Comparison of ENCODE assay signal across 8 cellular contexts in genomic region chr12:109153711-109154434, GRCh38. TPM values are rescaled to one million over a fixed set of nuclear protein-coding genes. Genes with fewer than 3 reads are reported as not detected.
DNase-seq lines count a peak whose midpoint lies in the region; ATAC-seq and TF ChIP-seq lines count a peak whose summit lies in the region.

No MANE protein-coding gene starts in this region.

- H2AFZ ChIP-seq in parathyroid adenoma, result peak overlapping the region; percentile 61

- H3K4me1 ChIP-seq in foreskin keratinocyte, result no peaks in the 10 kb centered on the region
- peaks cover 12% of the 10 kb centered on the region for H3K4me1 ChIP-seq in parathyroid adenoma

- no peak overlapping the region for H3K4me3 ChIP-seq in parathyroid adenoma (ENCODE audit: low read depth, low read length)

- peak overlapping the region; percentile 89; the same call in 1 of the 2 replicates for H3K27ac Mint-ChIP-seq in WTC11

- H3K27ac ChIP-seq in foreskin keratinocyte (no peak overlapping the region), parathyroid adenoma (peak overlapping the region; percentile 77)

- peak; percentile 20 for DNase-seq in HEK293T (ENCODE audit: extremely low spot score)
- peak; percentile 32 for DNase-seq in WTC11 (ENCODE audit: low spot score)
- peak in 1 of 2 donors; percentile 16 for DNase-seq in foreskin keratinocyte
- no peak for DNase-seq in NK-92 treated with Interleukin-12 subunit alpha and Interleukin-12 subunit beta, amount 100 ng/mL, for 24 hours (lab: John Stamatoyannopoulos, UW)
- DNase-seq in NCI-H1436 treated with DMSO at 0.1 percent for 48 hours (lab: John Stamatoyannopoulos, UW), result no peak
- DNase-seq in dermis blood vessel endothelial cell, result no peak

- H3K4me3 Mint-ChIP-seq in WTC11, result peak overlapping the region; percentile 87

- H3K4me2 ChIP-seq in parathyroid adenoma (ENCODE audit: low read length), result no peak overlapping the region

- no peaks in the 10 kb centered on the region for H3K9me3 ChIP-seq in parathyroid adenoma (ENCODE audit: control insufficient read depth, low read length)

- H3K9me3 Mint-ChIP-seq in WTC11, result no peaks in the 10 kb centered on the region

- POLR2A ChIA-PET in HEK293T (lab: Yijun Ruan, JAX) (interaction anchor here (0.6 to 1.0 kb wide), 3 partner anchors 14 to 58 kb away, joined by 3 to 4 read pairs (median 3); partner anchors contain the start of gene ACACB), WTC11 (lab: Charles Lee) (interaction anchor here (0.6 kb wide), 1 partner anchor 101 kb away, joined by 3 read pairs; the partner anchor contains the start of gene USP30)

- peaks cover 13% of the 10 kb centered on the region for H3K4me1 Mint-ChIP-seq in WTC11

- CTCF ChIA-PET in HEK293T (lab: Yijun Ruan, JAX) (no interaction called here), WTC11 (lab: Charles Lee) (interaction anchor here (0.6 to 2.3 kb wide), 9 partner anchors 13 to 232 kb away, joined by 3 to 20 read pairs (median 4); partner anchors contain the start of gene UNG)

- no peaks in the 10 kb centered on the region for H3K36me3 ChIP-seq in parathyroid adenoma (ENCODE audit: control insufficient read depth, insufficient read depth, low read length)

- ATAC-seq in WTC11, result peak; percentile 2; the same call in 1 of the 2 replicates
- ATAC-seq in foreskin keratinocyte, result peak; percentile 50
- no peak for ATAC-seq in HG02759 (IDR thresholded peaks at IDR 0.05; ENCODE audit: unreplicated experiment)

- no peaks in the 10 kb centered on the region for H3K36me3 Mint-ChIP-seq in WTC11

- H3K9ac ChIP-seq in parathyroid adenoma, result no peak overlapping the region

- H3K79me2 ChIP-seq in parathyroid adenoma, result peaks cover 47% of the 10 kb centered on the region

- H3K27me3 ChIP-seq in foreskin keratinocyte (peaks cover 2% of the 10 kb centered on the region), parathyroid adenoma (ENCODE audit: control insufficient read depth, insufficient read depth, low read length) (no peaks in the 10 kb centered on the region)

- TF ChIP-seq CTCF in WTC11 (IDR thresholded peaks at IDR 0.05) (no peak), foreskin keratinocyte (conservative IDR thresholded peaks at IDR 0.05) (no peak), parathyroid adenoma (IDR thresholded peaks at IDR 0.05) (no peak)

- peaks cover 18% of the 10 kb centered on the region for H3K27me3 Mint-ChIP-seq in WTC11 (ENCODE audit: low read depth)

TF ChIP-seq in HEK293T, 16 proteins besides CTCF, POLR2A, EP300 and RAD21:
- TF ChIP-seq ARNT (IDR thresholded peaks at IDR 0.05) (no peak), FOXK2 (IDR thresholded peaks at IDR 0.05) (no peak), HDGF (IDR thresholded peaks at IDR 0.05; ENCODE audit: borderline replicate concordance) (no peak), SUZ12 (IDR thresholded peaks at IDR 0.05) (no peak), TARDBP (IDR thresholded peaks at IDR 0.05) (no peak), CTBP1 (IDR thresholded peaks at IDR 0.05; ENCODE audit: borderline replicate concordance) (no peak), SP1 (IDR thresholded peaks at IDR 0.05) (no peak), L3MBTL2 (conservative IDR thresholded peaks at IDR 0.05) (no peak), ELF4 (IDR thresholded peaks at IDR 0.05) (no peak), BHLHE40 (IDR thresholded peaks at IDR 0.05; ENCODE audit: borderline replicate concordance) (no peak), NFRKB (IDR thresholded peaks at IDR 0.05) (no peak)
- TF ChIP-seq, protein P1, sequence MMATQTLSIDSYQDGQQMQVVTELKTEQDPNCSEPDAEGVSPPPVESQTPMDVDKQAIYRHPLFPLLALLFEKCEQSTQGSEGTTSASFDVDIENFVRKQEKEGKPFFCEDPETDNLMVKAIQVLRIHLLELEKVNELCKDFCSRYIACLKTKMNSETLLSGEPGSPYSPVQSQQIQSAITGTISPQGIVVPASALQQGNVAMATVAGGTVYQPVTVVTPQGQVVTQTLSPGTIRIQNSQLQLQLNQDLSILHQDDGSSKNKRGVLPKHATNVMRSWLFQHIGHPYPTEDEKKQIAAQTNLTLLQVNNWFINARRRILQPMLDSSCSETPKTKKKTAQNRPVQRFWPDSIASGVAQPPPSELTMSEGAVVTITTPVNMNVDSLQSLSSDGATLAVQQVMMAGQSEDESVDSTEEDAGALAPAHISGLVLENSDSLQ (IDR thresholded peaks at IDR 0.05), result no peak

TF ChIP-seq in WTC11, 78 proteins besides CTCF, POLR2A, EP300 and RAD21 (continues in another document):
- TF ChIP-seq TCF7 (CRISPR knock-in tag; IDR thresholded peaks at IDR 0.05; ENCODE audit: low read depth), result no peak
- TF ChIP-seq, protein P2, sequence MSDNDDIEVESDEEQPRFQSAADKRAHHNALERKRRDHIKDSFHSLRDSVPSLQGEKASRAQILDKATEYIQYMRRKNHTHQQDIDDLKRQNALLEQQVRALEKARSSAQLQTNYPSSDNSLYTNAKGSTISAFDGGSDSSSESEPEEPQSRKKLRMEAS (CRISPR knock-in tag; IDR thresholded peaks at IDR 0.05), result no peak
- TF ChIP-seq ZNF317 (CRISPR knock-in tag; IDR thresholded peaks at IDR 0.05; ENCODE audit: borderline replicate concordance, low read depth), result no peak
- TF ChIP-seq, protein P3, sequence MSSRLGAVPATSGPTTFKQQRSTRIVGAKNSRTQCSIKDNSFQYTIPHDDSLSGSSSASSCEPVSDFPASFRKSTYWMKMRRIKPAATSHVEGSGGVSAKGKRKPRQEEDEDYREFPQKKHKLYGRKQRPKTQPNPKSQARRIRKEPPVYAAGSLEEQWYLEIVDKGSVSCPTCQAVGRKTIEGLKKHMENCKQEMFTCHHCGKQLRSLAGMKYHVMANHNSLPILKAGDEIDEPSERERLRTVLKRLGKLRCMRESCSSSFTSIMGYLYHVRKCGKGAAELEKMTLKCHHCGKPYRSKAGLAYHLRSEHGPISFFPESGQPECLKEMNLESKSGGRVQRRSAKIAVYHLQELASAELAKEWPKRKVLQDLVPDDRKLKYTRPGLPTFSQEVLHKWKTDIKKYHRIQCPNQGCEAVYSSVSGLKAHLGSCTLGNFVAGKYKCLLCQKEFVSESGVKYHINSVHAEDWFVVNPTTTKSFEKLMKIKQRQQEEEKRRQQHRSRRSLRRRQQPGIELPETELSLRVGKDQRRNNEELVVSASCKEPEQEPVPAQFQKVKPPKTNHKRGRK (CRISPR knock-in tag; IDR thresholded peaks at IDR 0.05; ENCODE audit: borderline replicate concordance), result no peak
- TF ChIP-seq NFYB (CRISPR knock-in tag; conservative IDR thresholded peaks at IDR 0.05; ENCODE audit: low read depth), result no peak
- no peak for TF ChIP-seq ZMAT4 (CRISPR knock-in tag; IDR thresholded peaks at IDR 0.05)
- TF ChIP-seq NR3C1 (CRISPR knock-in tag; conservative IDR thresholded peaks at IDR 0.05; ENCODE audit: low read depth), result no peak
- no peak for TF ChIP-seq GRHL2 (CRISPR knock-in tag; IDR thresholded peaks at IDR 0.05; ENCODE audit: insufficient replicate concordance, severe bottlenecking)
- no peak for TF ChIP-seq ZNF396 (CRISPR knock-in tag; IDR thresholded peaks at IDR 0.05; ENCODE audit: borderline replicate concordance)
- no peak for TF ChIP-seq ZNF532 (CRISPR knock-in tag; IDR thresholded peaks at IDR 0.05; ENCODE audit: borderline replicate concordance)

RNA-seq across cellular contexts. Expression of gene ACACB, which starts 37.5 kb away (rescaled TPM):
- total RNA-seq in WTC11 (2021), result 20.0 to 21.6 TPM (median 20.9 TPM) in 3 replicates
- total RNA-seq in foreskin keratinocyte, result 3.2 and 3.3 TPM in 2 replicates
- polyA plus RNA-seq in foreskin keratinocyte, result 0.53 and 0.56 TPM in 2 replicates
- 6.0 and 8.8 TPM in 2 replicates for total RNA-seq in dermis blood vessel endothelial cell

RNA-seq across cellular contexts. Expression of gene UNG, which starts 56.5 kb away (rescaled TPM):
- total RNA-seq in WTC11 (2021) (125 to 135 TPM (median 127 TPM) in 3 replicates), foreskin keratinocyte (53.1 and 54.8 TPM in 2 replicates), dermis blood vessel endothelial cell (29.1 and 33.5 TPM in 2 replicates)
- polyA plus RNA-seq in foreskin keratinocyte, result 45.3 and 52.3 TPM in 2 replicates

Comparison
In these comparisons a context has a peak if more than half of its experiments do, and no peak if none do; other contexts are left out.
1. DNase-seq: peak in HEK293T (single experiment) and WTC11 (single experiment); none in NK-92 treated with Interleukin-12 subunit alpha and Interleukin-12 subunit beta, amount 100 ng/mL, for 24 hours (single experiment), NCI-H1436 treated with DMSO at 0.1 percent for 48 hours (single experiment) and dermis blood vessel endothelial cell (single experiment).